ENCODE assay signal across 13 cellular contexts in genomic region chr7:2928613-2929311, GRCh38.
DNase-seq lines count a peak whose midpoint lies in the region; ATAC-seq and TF ChIP-seq lines count a peak whose summit lies in the region.
"Had no signal": no experiment of that assay in that cellular context is flagged by ENCODE, and none has a peak within 500 bp of the region (broad histone marks: within the 10 kb centered on the region; RNA-seq: fewer than 3 reads in every experiment).

No MANE protein-coding gene starts in this region.

- H3K79me2 ChIP-seq in osteoblast (ENCODE audit: insufficient read depth, low read length): no peaks in the 10 kb centered on the region

- H3K9me3 ChIP-seq in osteoblast (ENCODE audit: low read depth, low read length): no peaks in the 10 kb centered on the region
- H3K9me3 ChIP-seq: breast epithelium, heart right ventricle, prostate gland had no signal

- no peaks in the 10 kb centered on the region for H3K36me3 ChIP-seq in osteoblast (ENCODE audit: insufficient read depth, low read length)
- H3K36me3 ChIP-seq: breast epithelium, heart right ventricle, prostate gland had no signal

- H3K27me3 ChIP-seq in osteoblast (ENCODE audit: insufficient read depth, low read length): no peaks in the 10 kb centered on the region

- H3K4me3 ChIP-seq in osteoblast (ENCODE audit: insufficient read depth, low read length): no peak overlapping the region
- H3K4me3 ChIP-seq: breast epithelium, heart right ventricle, prostate gland had no signal

- no peak for ATAC-seq in omental fat pad (ENCODE audit: low FRiP score)

- no peak overlapping the region for H3K27ac ChIP-seq in osteoblast (ENCODE audit: low read depth, low read length)
- H3K27ac ChIP-seq: breast epithelium, heart right ventricle, prostate gland, RWPE1 had no signal

- TF ChIP-seq CTCF in osteoblast (IDR thresholded peaks at IDR 0.05; ENCODE audit: extremely low read depth, low read depth, low read length) (no peak), omental fat pad (IDR thresholded peaks at IDR 0.05) (no peak), GM20000 (IDR thresholded peaks at IDR 0.05; ENCODE audit: extremely low read depth, missing control alignments) (no peak)

- H3K4me2 ChIP-seq in osteoblast (ENCODE audit: insufficient read depth, low read length): no peak overlapping the region

- no peaks in the 10 kb centered on the region for H4K20me1 ChIP-seq in osteoblast (ENCODE audit: insufficient read depth, low read length)

- no peak overlapping the region for H2AFZ ChIP-seq in osteoblast (ENCODE audit: low read length)

- H3K4me1 ChIP-seq in osteoblast (ENCODE audit: insufficient read depth, low read length): no peaks in the 10 kb centered on the region
- H3K4me1 ChIP-seq: breast epithelium, prostate gland had no signal

- DNase-seq in DMS79 (lab: John Stamatoyannopoulos, UW): peak; percentile 62
- DNase-seq in NCI-H1694 (lab: John Stamatoyannopoulos, UW): peak; percentile 56
- DNase-seq in astrocyte of the hippocampus (ENCODE audit: low read depth, low spot score): peak; percentile 16
- DNase-seq in osteoblast (ENCODE audit: insufficient read length, low spot score, missing footprints): peak; percentile 26
- no peak for DNase-seq in HuH-7.5 (ENCODE audit: low spot score)
- DNase-seq in omental fat pad (ENCODE audit: low spot score): no peak
- no peak for DNase-seq in activated CD4-positive, CD25-positive, alpha-beta regulatory T cell treated with anti-CD3 and anti-CD28 coated beads, Interleukin-2, amount 50 U/mL, for 72 hours
- no peak for DNase-seq in GM20000 (ENCODE audit: low spot score)
- DNase-seq: heart right ventricle, NCI-H1436 had no signal

Comparison
In these comparisons a context has a peak if more than half of its experiments do, and no peak if none do; other contexts are left out.
1. DNase-seq: peak in DMS79 (single experiment), NCI-H1694 (single experiment), astrocyte of the hippocampus (single experiment) and osteoblast (single experiment); none in HuH-7.5 (single experiment), omental fat pad (single experiment), activated CD4-positive, CD25-positive, alpha-beta regulatory T cell treated with anti-CD3 and anti-CD28 coated beads, Interleukin-2, amount 50 U/mL, for 72 hours (single experiment) and GM20000 (single experiment).